ENCODE assay signal across 20 cellular contexts in genomic region chr18:26738706-26739105, GRCh38.
"Had no signal": no experiment of that assay in that cellular context is flagged by ENCODE, and none has a peak within 500 bp of the region (broad histone marks: within the 10 kb centered on the region; RNA-seq: fewer than 3 reads in every experiment).

No MANE protein-coding gene starts in this region.

- DNase-seq: islet precursor cell; left ventricle myocardium inferior; mesendoderm; naive B cell; ovary; right lobe of liver; stimulated activated CD4-positive, alpha-beta T cell treated with anti-CD3 and anti-CD28 coated beads, Interleukin-1b, Interleukin-23, amount 100 ng/mL, for 48 hours; stimulated activated CD4-positive, alpha-beta T cell treated with anti-CD3 and anti-CD28 coated beads, Interleukin-2, amount 100 ng/mL, for 48 hours; stimulated activated CD4-positive, alpha-beta T cell treated with anti-CD3 and anti-CD28 coated beads, Interleukin-4, amount 100 ng/mL, for 4 hours; stimulated activated CD8-positive, alpha-beta memory T cell treated with anti-CD3 and anti-CD28 coated beads, Interleukin-4, amount 100 ng/mL, for 48 hours; stimulated activated naive CD4-positive, alpha-beta T cell treated with Interleukin-2 at 50 U/mL for 16 hours; stimulated activated naive CD8-positive, alpha-beta T cell treated with anti-CD3 and anti-CD28 coated beads, Interleukin-15, amount 100 ng/mL, for 72 hours; substantia nigra; uterus had no signal

- H3K4me2 ChIP-seq: smooth muscle cell had no signal

- H3K4me1 ChIP-seq: left ventricle myocardium inferior, right atrium auricular region, uterus had no signal

- H3K9me3 ChIP-seq: left ventricle myocardium inferior, ovary, right atrium auricular region, right lobe of liver, tibial nerve, uterus had no signal

- ATAC-seq: natural killer cell treated with Interleukin-12 subunit alpha and Interleukin-12 subunit beta and Interleukin-15 and Interleukin-18, amount 100 ng/mL, for 72 hours; right lobe of liver; stimulated activated memory B cell treated with anti-CD40 and anti-IgM and Interleukin-4, amounts not matched to agents 10 μg/mL and 1 μg/mL and 100 μg/mL, for 72 hours; stimulated activated naive CD8-positive, alpha-beta T cell treated with anti-CD3 and anti-CD28 coated beads, Interleukin-15, amount 100 ng/mL, for 72 hours had no signal

- H3K36me3 ChIP-seq: left ventricle myocardium inferior, ovary, right atrium auricular region, right lobe of liver, tibial nerve, uterus had no signal

- H3K27me3 ChIP-seq: ovary, right atrium auricular region, right lobe of liver, tibial nerve, uterus had no signal

- H3K27ac ChIP-seq: left ventricle myocardium inferior, ovary, right atrium auricular region, right lobe of liver, tibial nerve, uterus had no signal

- H3K4me3 ChIP-seq: left ventricle myocardium inferior, lung, ovary, right atrium auricular region, right lobe of liver, smooth muscle cell, tibial nerve, uterus had no signal
